Comparison of ENCODE assay signal across 29 cellular contexts in genomic region chr4:120544838-120545237, GRCh38.
"Had no signal": no experiment of that assay in that cellular context is flagged by ENCODE, and none has a peak within 500 bp of the region (broad histone marks: within the 10 kb centered on the region; RNA-seq: fewer than 3 reads in every experiment).

No MANE protein-coding gene starts in this region.

- H3K36me3 Mint-ChIP-seq: activated CD8-positive, alpha-beta memory T cell treated with anti-CD3 and anti-CD28 coated beads, Interleukin-2, amount 10 ng/mL, durations not matched to agents 7 days and 5 days; activated naive CD4-positive, alpha-beta T cell treated with anti-CD3 and anti-CD28 coated beads, Interleukin-2, amount 50 U/mL, for 24 hours; stimulated activated naive B cell treated with anti-CD40 and anti-IgM and Interleukin-4, amounts not matched to agents 10 μg/mL and 1 μg/mL and 100 μg/mL, for 72 hours had no signal

- H3K27ac ChIP-seq: esophagus muscularis mucosa, gastrocnemius medialis, left ventricle myocardium inferior, pancreas, prostate gland, sigmoid colon, stomach, tibial artery, upper lobe of right lung had no signal

- H3K36me3 ChIP-seq: esophagus muscularis mucosa, gastrocnemius medialis, left ventricle myocardium inferior, pancreas, prostate gland, sigmoid colon, stomach, tibial artery, upper lobe of right lung had no signal

- H3K9me3 Mint-ChIP-seq: activated naive CD4-positive, alpha-beta T cell treated with anti-CD3 and anti-CD28 coated beads, Interleukin-2, amount 50 U/mL, for 24 hours; activated T-helper 2 cell treated with anti-CD3 and anti-CD28 coated beads, Interferon-gamma antibody, Interleukin-2, Interleukin-4, amounts not matched to agents 10 μg/mL and 5 μg/mL and 100 μg/mL, durations not matched to agents 14 hours and 24 hours and 36 hours; central memory CD8-positive, alpha-beta T cell; stimulated activated naive B cell treated with anti-CD40 and anti-IgM and Interleukin-4, amounts not matched to agents 10 μg/mL and 1 μg/mL and 100 μg/mL, for 72 hours; T-helper 2 cell treated with Interferon-gamma antibody and Interleukin-4, amounts not matched to agents 5 μg/mL and 100 μg/mL, for 36 hours had no signal

- H3K27me3 ChIP-seq: esophagus muscularis mucosa, gastrocnemius medialis, pancreas, sigmoid colon, stomach, tibial artery, upper lobe of right lung had no signal

- H3K4me3 Mint-ChIP-seq: activated CD4-positive, alpha-beta T cell treated with anti-CD3 and anti-CD28 coated beads for 36 hours; activated CD8-positive, alpha-beta memory T cell treated with anti-CD3 and anti-CD28 coated beads, Interleukin-2, amount 10 ng/mL, durations not matched to agents 7 days and 5 days; activated CD8-positive, alpha-beta T cell treated with anti-CD3 and anti-CD28 coated beads, Interleukin-2, amount 10 ng/mL, durations not matched to agents 7 days and 5 days; activated naive CD4-positive, alpha-beta T cell treated with anti-CD3 and anti-CD28 coated beads, Interleukin-2, amount 50 U/mL, for 24 hours; central memory CD8-positive, alpha-beta T cell; nephron progenitor cell; stimulated activated naive B cell treated with anti-CD40 and anti-IgM and Interleukin-4, amounts not matched to agents 10 μg/mL and 1 μg/mL and 100 μg/mL, for 72 hours; T-helper 2 cell treated with Interferon-gamma antibody and Interleukin-4, amounts not matched to agents 5 μg/mL and 100 μg/mL, for 36 hours had no signal

- H3K4me1 Mint-ChIP-seq: activated CD4-positive, alpha-beta T cell treated with anti-CD3 and anti-CD28 coated beads for 36 hours; activated CD8-positive, alpha-beta memory T cell treated with anti-CD3 and anti-CD28 coated beads, Interleukin-2, amount 10 ng/mL, durations not matched to agents 7 days and 5 days; activated naive CD4-positive, alpha-beta T cell treated with anti-CD3 and anti-CD28 coated beads, Interleukin-2, amount 50 U/mL, for 24 hours; central memory CD8-positive, alpha-beta T cell; stimulated activated naive B cell treated with anti-CD40 and anti-IgM and Interleukin-4, amounts not matched to agents 10 μg/mL and 1 μg/mL and 100 μg/mL, for 72 hours had no signal

- DNase-seq: activated CD4-positive, alpha-beta T cell treated with anti-CD3 and anti-CD28 coated beads for 36 hours; activated CD4-positive, CD25-positive, alpha-beta regulatory T cell; activated CD8-positive, alpha-beta memory T cell treated with anti-CD3 and anti-CD28 coated beads, Interleukin-2, amount 10 ng/mL, durations not matched to agents 7 days and 5 days; activated CD8-positive, alpha-beta T cell treated with anti-CD3 and anti-CD28 coated beads, Interleukin-2, amount 10 ng/mL, durations not matched to agents 7 days and 5 days; activated T-cell treated with anti-CD3 and anti-CD28 coated beads, Interleukin-2, amount 50 U/mL, for 48 hours; dermis blood vessel endothelial cell; effector CD4-positive, alpha-beta T cell; gastrocnemius medialis; glutamatergic neuron; islet precursor cell; left ventricle myocardium inferior; mucosa of descending colon; nephron progenitor cell; pancreas; retina; sigmoid colon; stimulated activated CD4-positive, alpha-beta T cell treated with anti-CD3 and anti-CD28 coated beads, Interleukin-15, amount 100 ng/mL, for 24 hours; stimulated activated CD4-positive, alpha-beta T cell treated with anti-CD3 and anti-CD28 coated beads, Interleukin-2, amount 100 ng/mL, for 24 hours; stimulated activated naive B cell treated with anti-CD40 and anti-IgM and Interleukin-4, amounts not matched to agents 10 μg/mL and 1 μg/mL and 100 μg/mL, for 72 hours; stomach; tibial artery; upper lobe of right lung had no signal

- H3K4me1 ChIP-seq: esophagus muscularis mucosa, gastrocnemius medialis, left ventricle myocardium inferior, pancreas, prostate gland, sigmoid colon, stomach, tibial artery, upper lobe of right lung had no signal

- H3K27me3 Mint-ChIP-seq: activated CD4-positive, alpha-beta T cell treated with anti-CD3 and anti-CD28 coated beads for 36 hours; activated CD8-positive, alpha-beta memory T cell treated with anti-CD3 and anti-CD28 coated beads, Interleukin-2, amount 10 ng/mL, durations not matched to agents 7 days and 5 days; central memory CD8-positive, alpha-beta T cell; stimulated activated naive B cell treated with anti-CD40 and anti-IgM and Interleukin-4, amounts not matched to agents 10 μg/mL and 1 μg/mL and 100 μg/mL, for 72 hours had no signal

- H3K27ac Mint-ChIP-seq: activated CD4-positive, alpha-beta T cell treated with anti-CD3 and anti-CD28 coated beads for 36 hours; activated CD8-positive, alpha-beta memory T cell treated with anti-CD3 and anti-CD28 coated beads, Interleukin-2, amount 10 ng/mL, durations not matched to agents 7 days and 5 days; activated CD8-positive, alpha-beta T cell treated with anti-CD3 and anti-CD28 coated beads, Interleukin-2, amount 10 ng/mL, durations not matched to agents 7 days and 5 days; activated naive CD4-positive, alpha-beta T cell treated with anti-CD3 and anti-CD28 coated beads, Interleukin-2, amount 50 U/mL, for 24 hours; activated T-helper 2 cell treated with anti-CD3 and anti-CD28 coated beads, Interferon-gamma antibody, Interleukin-2, Interleukin-4, amounts not matched to agents 10 μg/mL and 5 μg/mL and 100 μg/mL, durations not matched to agents 14 hours and 24 hours and 36 hours; nephron progenitor cell; stimulated activated naive B cell treated with anti-CD40 and anti-IgM and Interleukin-4, amounts not matched to agents 10 μg/mL and 1 μg/mL and 100 μg/mL, for 72 hours; T-helper 2 cell treated with Interferon-gamma antibody and Interleukin-4, amounts not matched to agents 5 μg/mL and 100 μg/mL, for 36 hours had no signal

- ATAC-seq: activated CD4-positive, alpha-beta T cell treated with anti-CD3 and anti-CD28 coated beads for 36 hours; activated CD8-positive, alpha-beta memory T cell treated with anti-CD3 and anti-CD28 coated beads, Interleukin-2, amount 10 ng/mL, durations not matched to agents 7 days and 5 days; activated CD8-positive, alpha-beta T cell treated with anti-CD3 and anti-CD28 coated beads, Interleukin-2, amount 10 ng/mL, durations not matched to agents 7 days and 5 days; gastrocnemius medialis; mucosa of descending colon; pancreas; stimulated activated naive B cell treated with anti-CD40 and anti-IgM and Interleukin-4, amounts not matched to agents 10 μg/mL and 1 μg/mL and 100 μg/mL, for 72 hours; upper lobe of right lung had no signal

- H3K4me3 ChIP-seq: esophagus muscularis mucosa, gastrocnemius medialis, left ventricle myocardium inferior, lung, mucosa of descending colon, pancreas, prostate gland, sigmoid colon, stomach, tibial artery, upper lobe of right lung had no signal

- H3K9me3 ChIP-seq: esophagus muscularis mucosa, gastrocnemius medialis, left ventricle myocardium inferior, mucosa of descending colon, pancreas, prostate gland, sigmoid colon, stomach, upper lobe of right lung had no signal
